In the genomic region with DNA sequence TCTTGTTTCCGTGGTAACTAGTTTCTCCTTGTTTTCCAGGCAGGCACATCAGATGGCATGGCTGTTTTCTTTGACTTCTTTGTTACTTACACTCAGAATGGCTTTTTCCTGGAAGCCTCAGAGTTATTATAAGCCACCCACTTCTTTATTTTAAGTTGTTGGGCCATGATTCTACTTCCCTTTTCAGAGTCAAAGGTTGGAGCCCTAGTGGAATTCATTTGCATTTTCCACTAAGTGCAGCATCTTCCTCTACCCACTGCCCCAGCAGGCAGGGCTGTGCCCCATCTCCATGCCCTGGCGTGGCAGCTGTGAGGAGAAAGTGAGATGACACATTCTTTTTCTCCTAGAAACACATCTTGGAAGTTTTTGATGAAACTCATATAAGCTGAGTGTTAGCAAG, we compare ENCODE assay signal across 10 cellular contexts.
DNase-seq lines count a peak whose midpoint lies in the region; ATAC-seq and TF ChIP-seq lines count a peak whose summit lies in the region.
"Had no signal": no experiment of that assay in that cellular context is flagged by ENCODE, and none has a peak within 500 bp of the region (broad histone marks: within the 10 kb centered on the region; RNA-seq: fewer than 3 reads in every experiment).

No MANE protein-coding gene starts in this region.

- no peaks in the 10 kb centered on the region for H3K79me2 ChIP-seq in MM.1S (ENCODE audit: low read length)

- H3K4me3 Mint-ChIP-seq in activated CD4-positive, alpha-beta memory T cell treated with anti-CD3 and anti-CD28 coated beads for 36 hours: peak overlapping the region; percentile 36
- H3K4me3 Mint-ChIP-seq: activated naive CD4-positive, alpha-beta T cell treated with anti-CD3 and anti-CD28 coated beads, Interleukin-2, amount 50 U/mL, for 24 hours had no signal

- H3K27me3 Mint-ChIP-seq in activated CD4-positive, alpha-beta memory T cell treated with anti-CD3 and anti-CD28 coated beads for 36 hours: no peaks in the 10 kb centered on the region

- H3K27me3 ChIP-seq in BLaER1 treated with 17β-estradiol and CSF1 and Interleukin-3, amounts not matched to agents 10 nM and 100 nM: peaks cover 0 to 8% (median 0%) of the 10 kb centered on the region in 11 experiments; a peak in 1 of 22 replicates
- H3K27me3 ChIP-seq in MM.1S (replicated peaks; ENCODE audit: insufficient read depth, low read length): no peaks in the 10 kb centered on the region

- H3K4me1 Mint-ChIP-seq in activated CD4-positive, alpha-beta memory T cell treated with anti-CD3 and anti-CD28 coated beads for 36 hours (ENCODE audit: low read depth): peaks cover 82% of the 10 kb centered on the region

- no peak overlapping the region for H2AFZ ChIP-seq in MM.1S (ENCODE audit: low read length)

- peaks cover 21 to 75% (median 31%) of the 10 kb centered on the region in 10 experiments for H3K4me1 ChIP-seq in BLaER1 treated with 17β-estradiol and CSF1 and Interleukin-3, amounts not matched to agents 10 nM and 100 nM
- no peaks in the 10 kb centered on the region for H3K4me1 ChIP-seq in MM.1S (ENCODE audit: low read length)
- H3K4me1 ChIP-seq: Caco-2 had no signal

- H3K9me3 ChIP-seq in BLaER1 treated with 17β-estradiol and CSF1 and Interleukin-3, amounts not matched to agents 10 nM and 100 nM (replicated peaks in 1 of 11): peaks cover 0 to 5% (median 0%) of the 10 kb centered on the region in 11 experiments; a peak in 3 of 22 replicates
- no peaks in the 10 kb centered on the region for H3K9me3 ChIP-seq in MM.1S (replicated peaks; ENCODE audit: insufficient read depth, low read length)
- H3K9me3 ChIP-seq: Caco-2 had no signal

- ATAC-seq in HG03520 (IDR thresholded peaks at IDR 0.05; ENCODE audit: unreplicated experiment): peak; percentile 48
- ATAC-seq in HG03460 (IDR thresholded peaks at IDR 0.05; ENCODE audit: unreplicated experiment): no peak

- CTCF ChIA-PET in activated CD4-positive, alpha-beta memory T cell treated with anti-CD3 and anti-CD28 coated beads for 36 hours (lab: Charles Lee): interaction anchor here (0.6 kb wide), 1 partner anchor 24 kb away, joined by 3 read pairs; no protein-coding TSS in a partner anchor

- H3K27ac ChIP-seq in BLaER1 treated with 17β-estradiol and CSF1 and Interleukin-3, amounts not matched to agents 10 nM and 100 nM: peak overlapping the region in 7 of 11 experiments; percentile 37 to 71 (median 60); a peak in 11 of 22 replicates
- no peak overlapping the region for H3K27ac ChIP-seq in MM.1S (ENCODE audit: low read length)

- no peaks in the 10 kb centered on the region for H3K9me3 Mint-ChIP-seq in activated CD4-positive, alpha-beta memory T cell treated with anti-CD3 and anti-CD28 coated beads for 36 hours
- H3K9me3 Mint-ChIP-seq: activated naive CD4-positive, alpha-beta T cell treated with anti-CD3 and anti-CD28 coated beads, Interleukin-2, amount 50 U/mL, for 24 hours had no signal

- H3K27ac Mint-ChIP-seq in activated CD4-positive, alpha-beta memory T cell treated with anti-CD3 and anti-CD28 coated beads for 36 hours: peak overlapping the region; percentile 96
- H3K27ac Mint-ChIP-seq: activated naive CD4-positive, alpha-beta T cell treated with anti-CD3 and anti-CD28 coated beads, Interleukin-2, amount 50 U/mL, for 24 hours had no signal

- peaks cover 0 to 25% (median 14%) of the 10 kb centered on the region in 11 experiments; a peak in 16 of 22 replicates for H3K36me3 ChIP-seq in BLaER1 treated with 17β-estradiol and CSF1 and Interleukin-3, amounts not matched to agents 10 nM and 100 nM
- H3K36me3 ChIP-seq in MM.1S (replicated peaks; ENCODE audit: insufficient read depth, low read length): no peaks in the 10 kb centered on the region

- peak overlapping the region in 4 of 11 experiments; percentile 24 to 38 (median 32); a peak in 5 of 22 replicates for H3K9ac ChIP-seq in BLaER1 treated with 17β-estradiol and CSF1 and Interleukin-3, amounts not matched to agents 10 nM and 100 nM
- no peak overlapping the region for H3K9ac ChIP-seq in MM.1S (ENCODE audit: low read length)

- peaks cover 13% of the 10 kb centered on the region for H3K36me3 Mint-ChIP-seq in activated CD4-positive, alpha-beta memory T cell treated with anti-CD3 and anti-CD28 coated beads for 36 hours
- H3K36me3 Mint-ChIP-seq: activated naive CD4-positive, alpha-beta T cell treated with anti-CD3 and anti-CD28 coated beads, Interleukin-2, amount 50 U/mL, for 24 hours had no signal

- H3K9me2 ChIP-seq in MM.1S (replicated peaks; ENCODE audit: insufficient read depth, low read length): no peaks in the 10 kb centered on the region

- TF ChIP-seq CTCF in MM.1S (IDR thresholded peaks at IDR 0.05; ENCODE audit: low read length): no peak

- peak overlapping the region; percentile 48 to 82 (median 65) for H3K4me2 ChIP-seq in BLaER1 treated with 17β-estradiol and CSF1 and Interleukin-3, amounts not matched to agents 10 nM and 100 nM
- no peak overlapping the region for H3K4me2 ChIP-seq in MM.1S (ENCODE audit: low read depth, low read length)

- H3F3A ChIP-seq in MM.1S (ENCODE audit: insufficient read depth, low read length): no peaks in the 10 kb centered on the region

- POLR2A ChIA-PET in activated CD4-positive, alpha-beta memory T cell treated with anti-CD3 and anti-CD28 coated beads for 36 hours (lab: Charles Lee): no interaction called here

- peak; percentile 68 for DNase-seq in activated CD4-positive, alpha-beta memory T cell treated with anti-CD3 and anti-CD28 coated beads for 36 hours
- DNase-seq in medulla oblongata (ENCODE audit: extremely low spot score) (peak; percentile 74), MM.1S (no peak), epidermal melanocyte (ENCODE audit: insufficient read length, low spot score) (no peak), kidney tubule cell (ENCODE audit: low spot score) (no peak)
- DNase-seq: Caco-2 had no signal

- H4K20me1 ChIP-seq in BLaER1 treated with 17β-estradiol and CSF1 and Interleukin-3, amounts not matched to agents 10 nM and 100 nM: no peaks in the 10 kb centered on the region
- no peaks in the 10 kb centered on the region for H4K20me1 ChIP-seq in MM.1S (ENCODE audit: insufficient read depth, low read length)

- no peak overlapping the region for H3K4me3 ChIP-seq in BLaER1 treated with 17β-estradiol and CSF1 and Interleukin-3, amounts not matched to agents 10 nM and 100 nM
- H3K4me3 ChIP-seq in MM.1S (ENCODE audit: low read length): no peak overlapping the region

- intact Hi-C loops in activated CD4-positive, alpha-beta memory T cell treated with anti-CD3 and anti-CD28 coated beads for 36 hours (cut with micrococcal nuclease): loop anchor here (1.0 to 10.0 kb wide), 4 partner anchors 18 to 354 kb away; no protein-coding TSS in a partner anchor

Comparison
In these comparisons a context has a peak if more than half of its experiments do, and no peak if none do; other contexts are left out.
1. DNase-seq: peak in activated CD4-positive, alpha-beta memory T cell treated with anti-CD3 and anti-CD28 coated beads for 36 hours (single experiment) and medulla oblongata (single experiment); none in MM.1S (single experiment), epidermal melanocyte (single experiment) and kidney tubule cell (single experiment).